ENCODE assay signal across 22 cellular contexts in genomic region chr10:65550761-65551160, GRCh38.
"Had no signal": no experiment of that assay in that cellular context is flagged by ENCODE, and none has a peak within 500 bp of the region (broad histone marks: within the 10 kb centered on the region; RNA-seq: fewer than 3 reads in every experiment).

No MANE protein-coding gene starts in this region.

- H3K9me2 ChIP-seq: SK-N-SH had no signal

- FAIRE-seq: HepG2 had no signal

- H3K4me3 Mint-ChIP-seq: T-cell had no signal

- H3K36me3 Mint-ChIP-seq: T-cell had no signal

- DNase-seq: IMR-90, Kasumi-1, KG1, MV-4-11, NCI-H1048, NCI-H1105 treated with DMSO at 0.1 percent for 48 hours, NCI-H1417 treated with DMSO at 0.1 percent for 48 hours, NCI-H146, NCI-H1694 treated with DMSO at 0.1 percent for 48 hours, NCI-H2029, NCI-H2081 treated with DMSO at 0.1 percent for 48 hours, NCI-H2227 treated with DMSO at 0.1 percent for 48 hours, NCI-H524, NCI-H526 treated with DMSO at 0.1 percent for 48 hours, NCI-H748 treated with DMSO at 0.1 percent for 48 hours, SHP77, SK-N-SH, SW 1271, T-cell had no signal

- H3K27ac ChIP-seq: RWPE1 had no signal

- H3K9ac ChIP-seq: SK-N-SH had no signal

- H3K4me1 Mint-ChIP-seq: T-cell had no signal

- H3K9me3 ChIP-seq: SK-N-SH had no signal

- ATAC-seq: HepG2, Panc1, T-cell had no signal

- H3K4me2 ChIP-seq: SK-N-SH had no signal

- H3K27ac Mint-ChIP-seq: T-cell had no signal

- H3K27me3 Mint-ChIP-seq: T-cell had no signal
